In the genomic region with DNA sequence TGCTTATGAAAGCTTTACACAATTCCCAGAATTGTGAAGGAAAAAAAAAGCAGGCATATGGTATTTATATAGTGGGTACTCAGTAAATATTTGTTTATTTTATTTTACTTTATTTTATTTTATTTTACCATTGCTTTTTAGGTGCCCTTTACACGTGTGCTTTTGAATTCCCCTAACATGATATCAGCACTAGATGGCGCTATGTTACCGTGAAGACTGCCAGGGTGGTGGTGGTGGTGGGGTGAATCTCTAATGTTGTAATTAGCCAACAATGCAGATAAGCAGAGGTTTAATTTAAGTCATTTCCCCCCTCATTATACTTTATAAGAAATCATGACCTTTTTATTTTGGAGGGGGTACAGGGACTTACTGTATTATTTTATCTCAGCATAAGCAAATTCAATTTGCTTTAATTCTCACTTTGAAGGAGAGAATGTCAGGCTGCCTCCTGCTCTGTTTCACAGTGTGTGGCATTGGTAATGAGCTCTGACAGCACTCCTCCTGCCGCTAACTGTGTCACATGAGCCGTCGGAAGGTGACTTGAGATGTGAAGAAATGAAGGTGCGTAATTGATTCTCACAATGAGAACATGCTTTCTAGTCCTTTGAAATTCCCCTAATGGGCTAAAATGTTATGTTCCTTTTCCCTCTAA, we compare ENCODE assay signal across 8 cellular contexts.
A peak's percentile ranks its signal among the peaks of the same experiment; 100 is the strongest.
DNase-seq lines count a peak whose midpoint lies in the region; ATAC-seq and TF ChIP-seq lines count a peak whose summit lies in the region.

No MANE protein-coding gene starts in this region.

- peak; percentile 64 for TF ChIP-seq CTCF in endothelial cell (IDR thresholded peaks at IDR 0.05; ENCODE audit: unreplicated experiment)

- CTCF ChIA-PET in naive thymus-derived CD4-positive, alpha-beta T cell (lab: Charles Lee), result no interaction called here

- intact Hi-C loops in naive thymus-derived CD4-positive, alpha-beta T cell (cut with micrococcal nuclease), result loop anchor here in 1 of 2 donors (1.0 to 10.0 kb wide), 2 partner anchors 771 to 1566 kb away; no protein-coding TSS in a partner anchor
- intact Hi-C loops in posterior vena cava (cut with DNase I), result loop anchor here in 1 of 2 donors (10.0 kb wide), 1 partner anchor 766 kb away; no protein-coding TSS in a partner anchor

- no peak overlapping the region for H3K27ac ChIP-seq in naive thymus-derived CD4-positive, alpha-beta T cell (ENCODE audit: low read depth, low read length)

- ATAC-seq in GM18873 (IDR thresholded peaks at IDR 0.05; ENCODE audit: low FRiP score, unreplicated experiment), result peak; percentile 46
- ATAC-seq in naive thymus-derived CD4-positive, alpha-beta T cell, result peak; percentile 36

- H3K4me1 Mint-ChIP-seq in endothelial cell (ENCODE audit: unreplicated experiment), result peaks cover 13% of the 10 kb centered on the region
- H3K4me1 Mint-ChIP-seq in naive thymus-derived CD4-positive, alpha-beta T cell, result no peaks in the 10 kb centered on the region

- POLR2A ChIA-PET in naive thymus-derived CD4-positive, alpha-beta T cell (lab: Charles Lee), result no interaction called here

- H3K27ac Mint-ChIP-seq in endothelial cell (ENCODE audit: unreplicated experiment), result no peak overlapping the region
- H3K27ac Mint-ChIP-seq in naive thymus-derived CD4-positive, alpha-beta T cell, result no peak overlapping the region

- no peaks in the 10 kb centered on the region for H3K9me3 Mint-ChIP-seq in endothelial cell (ENCODE audit: unreplicated experiment)
- H3K9me3 Mint-ChIP-seq in naive thymus-derived CD4-positive, alpha-beta T cell, result no peaks in the 10 kb centered on the region

- H3K27me3 Mint-ChIP-seq in endothelial cell (ENCODE audit: unreplicated experiment), result no peaks in the 10 kb centered on the region
- H3K27me3 Mint-ChIP-seq in naive thymus-derived CD4-positive, alpha-beta T cell, result peaks cover 0 to 7% (median 4%) of the 10 kb centered on the region in 5 donors

- H3K4me1 ChIP-seq in naive thymus-derived CD4-positive, alpha-beta T cell (ENCODE audit: control insufficient read depth in 2 of 2, insufficient read depth in 2 of 2, low read length in 2 of 2), result no peaks in the 10 kb centered on the region

- H3K9me3 ChIP-seq in naive thymus-derived CD4-positive, alpha-beta T cell (ENCODE audit: control insufficient read depth in 2 of 3, low read length in 3 of 3), result no peaks in the 10 kb centered on the region

- H3K4me3 Mint-ChIP-seq in endothelial cell (ENCODE audit: unreplicated experiment), result no peak overlapping the region
- no peak overlapping the region for H3K4me3 Mint-ChIP-seq in naive thymus-derived CD4-positive, alpha-beta T cell

- H3K4me3 ChIP-seq in naive thymus-derived CD4-positive, alpha-beta T cell (ENCODE audit: low read length), result no peak overlapping the region

- H3K36me3 ChIP-seq in naive thymus-derived CD4-positive, alpha-beta T cell (ENCODE audit: control insufficient read depth in 2 of 3, insufficient read depth in 3 of 3, low read length in 3 of 3), result no peaks in the 10 kb centered on the region

- no peaks in the 10 kb centered on the region for H3K27me3 ChIP-seq in naive thymus-derived CD4-positive, alpha-beta T cell (ENCODE audit: control insufficient read depth in 2 of 2, insufficient read depth in 2 of 2, low read length in 2 of 2)

- no peaks in the 10 kb centered on the region for H3K36me3 Mint-ChIP-seq in endothelial cell (ENCODE audit: low read depth, unreplicated experiment)
- no peaks in the 10 kb centered on the region for H3K36me3 Mint-ChIP-seq in naive thymus-derived CD4-positive, alpha-beta T cell

- DNase-seq in COLO829 (ENCODE audit: low spot score) (peak; percentile 56), HPDE6-E6E7 (ENCODE audit: extremely low spot score) (peak; percentile 27), RPMI8226 (peak; percentile 67), endothelial cell (ENCODE audit: low spot score) (peak; percentile 62), posterior vena cava (ENCODE audit: low spot score) (no peak), NCI-H128 (lab: John Stamatoyannopoulos, UW; ENCODE audit: unreplicated experiment) (no peak)
- DNase-seq in naive thymus-derived CD4-positive, alpha-beta T cell, result peak in 4 of 9 donors; percentile 1 to 22 (median 4)

Comparison
In these comparisons a context has a peak if more than half of its experiments do, and no peak if none do; other contexts are left out.
1. DNase-seq: peak in COLO829 (single experiment), HPDE6-E6E7 (single experiment), RPMI8226 (single experiment) and endothelial cell (single experiment); none in posterior vena cava (single experiment) and NCI-H128 (single experiment).